7 cellular contexts compared by ENCODE assay signal in genomic region chr3:153162513-153163348, GRCh38. TPM values are rescaled to one million over a fixed set of nuclear protein-coding genes. Genes with fewer than 3 reads are reported as not detected.
DNase-seq lines count a peak whose midpoint lies in the region; ATAC-seq and TF ChIP-seq lines count a peak whose summit lies in the region.

No MANE protein-coding gene starts in this region.

- H3K36me3 ChIP-seq in NT2/D1 (ENCODE audit: insufficient read depth, insufficient read length, low read length) (peaks cover 26% of the 10 kb centered on the region), thymus (ENCODE audit: control insufficient read depth, insufficient read depth) (no peaks in the 10 kb centered on the region)

- H3K27me3 ChIP-seq in NT2/D1 (ENCODE audit: insufficient read depth, insufficient read length) (peaks cover 14% of the 10 kb centered on the region), thymus (ENCODE audit: control insufficient read depth, insufficient read depth) (no peaks in the 10 kb centered on the region)

- TF ChIP-seq CTCF in fibroblast of pulmonary artery (IDR thresholded peaks at IDR 0.05; ENCODE audit: low read length, missing control alignments) (no peak), neural crest cell (conservative IDR thresholded peaks at IDR 0.05) (no peak)

- H3K4me1 Mint-ChIP-seq in activated T-helper 17 cell treated with anti-CD3 and anti-CD28 coated beads, Interleukin-2, amount 50 U/mL, for 72 hours = peaks cover 37% of the 10 kb centered on the region
- peaks cover 46% of the 10 kb centered on the region for H3K4me1 Mint-ChIP-seq in neural crest cell

- H3K9me3 Mint-ChIP-seq in activated T-helper 17 cell treated with anti-CD3 and anti-CD28 coated beads, Interleukin-2, amount 50 U/mL, for 72 hours = no peaks in the 10 kb centered on the region
- no peaks in the 10 kb centered on the region for H3K9me3 Mint-ChIP-seq in neural crest cell

- H3K27ac ChIP-seq in thymus (ENCODE audit: low read depth) = peak overlapping the region; percentile 88

- H3K4me3 Mint-ChIP-seq in activated T-helper 17 cell treated with anti-CD3 and anti-CD28 coated beads, Interleukin-2, amount 50 U/mL, for 72 hours = peak overlapping the region; percentile 95
- peak overlapping the region; percentile 95 for H3K4me3 Mint-ChIP-seq in neural crest cell

- H3K4me3 ChIP-seq in NT2/D1 (ENCODE audit: insufficient read length, low read depth) (peak overlapping the region; percentile 93), fibroblast of pulmonary artery (replicated peaks; ENCODE audit: low read depth, low read length) (peak overlapping the region; percentile 90), thymus (ENCODE audit: low read length) (peak overlapping the region; percentile 90)

- peak overlapping the region; percentile 93 for H3K27ac Mint-ChIP-seq in activated T-helper 17 cell treated with anti-CD3 and anti-CD28 coated beads, Interleukin-2, amount 50 U/mL, for 72 hours
- peak overlapping the region; percentile 98 for H3K27ac Mint-ChIP-seq in neural crest cell (ENCODE audit: unreplicated experiment)

- peak overlapping the region; percentile 96 for H3K9ac ChIP-seq in NT2/D1 (ENCODE audit: insufficient read length, low read depth)

- under 1% methylated on average over 82 of the region's 82 CpGs for WGBS in thymus

- ATAC-seq in GM18502 (IDR thresholded peaks at IDR 0.05; ENCODE audit: poor library complexity, unreplicated experiment) (peak; percentile 6), HG02759 (IDR thresholded peaks at IDR 0.05; ENCODE audit: unreplicated experiment) (peak; percentile 6)
- ATAC-seq in activated T-helper 17 cell treated with anti-CD3 and anti-CD28 coated beads, Interleukin-2, amount 50 U/mL, for 72 hours (replicated peaks) = peak; percentile 11

- H3K4me1 ChIP-seq in NT2/D1 (ENCODE audit: insufficient read depth, insufficient read length) (no peaks in the 10 kb centered on the region), thymus (ENCODE audit: control insufficient read depth, insufficient read depth, low read length) (peaks cover 10% of the 10 kb centered on the region)

- no peaks in the 10 kb centered on the region for H3K9me3 ChIP-seq in NT2/D1 (ENCODE audit: insufficient read depth, low read length)
- H3K9me3 ChIP-seq in thymus (ENCODE audit: control insufficient read depth) = peaks cover 1% of the 10 kb centered on the region

- H3K36me3 Mint-ChIP-seq in activated T-helper 17 cell treated with anti-CD3 and anti-CD28 coated beads, Interleukin-2, amount 50 U/mL, for 72 hours (ENCODE audit: low read depth) = peaks cover 62% of the 10 kb centered on the region
- no peaks in the 10 kb centered on the region for H3K36me3 Mint-ChIP-seq in neural crest cell (ENCODE audit: low read depth)

- DNase-seq in NT2/D1 (ENCODE audit: low read depth, low spot score) (no peak), fibroblast of pulmonary artery (ENCODE audit: low read depth) (peak; percentile 44), neural crest cell (ENCODE audit: low read depth, low spot score) (peak; percentile 34)

- no peaks in the 10 kb centered on the region for H3K27me3 Mint-ChIP-seq in activated T-helper 17 cell treated with anti-CD3 and anti-CD28 coated beads, Interleukin-2, amount 50 U/mL, for 72 hours
- no peaks in the 10 kb centered on the region for H3K27me3 Mint-ChIP-seq in neural crest cell (ENCODE audit: low read depth)

RNA-seq across cellular contexts. Expression of gene RAP2B, which starts 0.7 kb away (rescaled TPM):
- total RNA-seq in activated T-helper 17 cell treated with anti-CD3 and anti-CD28 coated beads, Interleukin-2, amount 50 U/mL, for 72 hours = 10 to 100 TPM; 18.9 to 20.7 TPM
- 14.4 and 14.7 TPM in 2 replicates for total RNA-seq in neural crest cell
- polyA plus RNA-seq in thymus = 12.3 TPM
